In the genomic region with DNA sequence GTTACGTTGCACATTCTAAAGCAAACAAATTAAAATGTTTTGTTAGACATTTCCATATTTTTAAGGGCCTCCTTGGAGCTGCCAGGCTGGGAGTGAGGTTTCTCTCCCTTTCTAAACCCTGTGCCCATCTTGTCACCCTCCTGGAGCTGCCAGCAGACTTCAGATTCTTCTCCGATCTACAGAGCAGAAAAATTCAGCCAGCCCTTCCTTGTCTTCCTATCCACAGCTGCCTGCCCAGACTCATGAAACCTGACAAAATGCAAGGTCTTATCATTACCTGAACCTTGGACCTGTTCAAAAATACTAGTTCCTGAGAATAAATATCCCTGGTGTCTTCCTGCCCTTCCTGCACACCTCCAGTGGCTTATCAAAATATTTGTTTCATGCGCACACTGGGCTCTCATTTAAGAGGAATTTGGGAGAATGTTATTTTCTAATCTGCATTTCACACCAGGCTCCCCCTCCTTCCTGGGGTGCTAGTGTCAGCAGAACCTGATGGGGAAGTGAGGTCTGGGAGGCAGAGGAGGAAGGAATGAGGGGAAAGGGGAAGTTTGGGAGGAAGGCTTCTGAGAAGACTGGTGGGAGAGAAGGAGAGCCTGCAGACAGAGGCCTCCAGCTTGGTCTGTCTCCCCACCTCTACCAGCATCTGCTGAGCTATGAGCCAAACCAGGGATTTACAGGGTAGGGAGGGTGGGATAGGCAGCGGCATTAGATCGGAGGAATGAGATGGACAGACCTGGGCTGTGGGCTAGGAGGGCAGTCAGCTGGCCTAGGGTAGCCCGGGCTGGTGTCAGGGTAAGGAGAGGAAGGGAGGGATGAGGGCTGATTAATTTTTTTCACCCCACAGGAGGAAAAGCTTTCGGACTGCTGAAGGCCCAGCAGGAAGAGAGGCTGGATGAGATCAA, we compare ENCODE assay signal across 1 cellular context.
TF ChIP-seq lines count a peak whose summit lies in the region.

A gene (plus strand): TSS at position 561 of the 905 bp plus-strand sequence. CDS start 96 bp downstream, at position 657.

TF ChIP-seq in H1, 55 proteins besides CTCF, POLR2A, EP300 and RAD21 (continued from another document):
- TF ChIP-seq, protein P1, sequence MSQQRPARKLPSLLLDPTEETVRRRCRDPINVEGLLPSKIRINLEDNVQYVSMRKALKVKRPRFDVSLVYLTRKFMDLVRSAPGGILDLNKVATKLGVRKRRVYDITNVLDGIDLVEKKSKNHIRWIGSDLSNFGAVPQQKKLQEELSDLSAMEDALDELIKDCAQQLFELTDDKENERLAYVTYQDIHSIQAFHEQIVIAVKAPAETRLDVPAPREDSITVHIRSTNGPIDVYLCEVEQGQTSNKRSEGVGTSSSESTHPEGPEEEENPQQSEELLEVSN (IDR thresholded peaks at IDR 0.05): no peak
- TF ChIP-seq, protein P2, sequence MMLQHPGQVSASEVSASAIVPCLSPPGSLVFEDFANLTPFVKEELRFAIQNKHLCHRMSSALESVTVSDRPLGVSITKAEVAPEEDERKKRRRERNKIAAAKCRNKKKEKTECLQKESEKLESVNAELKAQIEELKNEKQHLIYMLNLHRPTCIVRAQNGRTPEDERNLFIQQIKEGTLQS (IDR thresholded peaks at IDR 0.05; ENCODE audit: insufficient read depth, low read depth, low read length): no peak
- TF ChIP-seq JUN (IDR thresholded peaks at IDR 0.05; ENCODE audit: low read depth, low read length): no peak
- TF ChIP-seq YY1 (IDR thresholded peaks at IDR 0.05; ENCODE audit: low read depth, low read length): no peak
- no peak for TF ChIP-seq ASH2L (IDR thresholded peaks at IDR 0.05; ENCODE audit: low read length)
- no peak for TF ChIP-seq EZH2 (IDR thresholded peaks at IDR 0.05; ENCODE audit: low read depth, low read length, severe bottlenecking)
- TF ChIP-seq SIX5 (IDR thresholded peaks at IDR 0.05; ENCODE audit: low read depth, low read length): no peak
- no peak for TF ChIP-seq RFX5 (IDR thresholded peaks at IDR 0.05; ENCODE audit: borderline replicate concordance, low read depth, low read length)
- TF ChIP-seq CREB1 (IDR thresholded peaks at IDR 0.05): no peak
- TF ChIP-seq NRF1 (IDR thresholded peaks at IDR 0.05; ENCODE audit: low read depth, low read length): no peak
- TF ChIP-seq SP4 (IDR thresholded peaks at IDR 0.05; ENCODE audit: low read length): no peak
- no peak for TF ChIP-seq EGR1 (IDR thresholded peaks at IDR 0.05; ENCODE audit: borderline replicate concordance, low read depth, low read length)
- no peak for TF ChIP-seq POU5F1 (IDR thresholded peaks at IDR 0.05; ENCODE audit: low read depth, low read length)
- TF ChIP-seq ZNF274 (IDR thresholded peaks at IDR 0.05; ENCODE audit: borderline replicate concordance, extremely low read depth, low read length): no peak
